In genomic region chr9:94166237-94167054, GRCh38 we compare ENCODE assay signal across 8 cellular contexts.
DNase-seq lines count a peak whose midpoint lies in the region; ATAC-seq and TF ChIP-seq lines count a peak whose summit lies in the region.

No MANE protein-coding gene starts in this region.

- no peaks in the 10 kb centered on the region for H3K27me3 ChIP-seq in SK-N-SH (ENCODE audit: insufficient read depth)
- H3K27me3 ChIP-seq in osteoblast (ENCODE audit: insufficient read depth, low read length), result no peaks in the 10 kb centered on the region
- no peaks in the 10 kb centered on the region for H3K27me3 ChIP-seq in thoracic aorta (replicated peaks; ENCODE audit: insufficient read depth)

- DNase-seq in GM10266 (ENCODE audit: extremely low spot score) (peak; percentile 95), NCI-H1092 (lab: John Stamatoyannopoulos, UW) (peak; percentile 99), SK-N-SH (peak; percentile 95), glutamatergic neuron (peak; percentile 96), osteoblast (ENCODE audit: insufficient read length, low spot score, missing footprints) (peak; percentile 97), thoracic aorta (ENCODE audit: low spot score) (peak; percentile 97)

- peaks cover 3 to 14% of the 10 kb centered on the region in 2 experiments for H3K36me3 ChIP-seq in SK-N-SH (replicated peaks in 1 of 2; ENCODE audit: control insufficient read depth in 1 of 2, insufficient read depth in 2 of 2, low read length in 1 of 2)
- no peaks in the 10 kb centered on the region for H3K36me3 ChIP-seq in osteoblast (ENCODE audit: insufficient read depth, low read length)
- no peaks in the 10 kb centered on the region for H3K36me3 ChIP-seq in thoracic aorta

- TF ChIP-seq EP300 in SK-N-SH (IDR thresholded peaks at IDR 0.05; ENCODE audit: borderline replicate concordance in 1 of 2, low read depth in 1 of 2, low read length in 1 of 2), result peak in 1 of 2 experiments; percentile 41; a peak in 1 of 4 replicates

- H3K9ac ChIP-seq in SK-N-SH, result peak overlapping the region; percentile 100

- TF ChIP-seq RAD21 in SK-N-SH (IDR thresholded peaks at IDR 0.05; ENCODE audit: low read length), result no peak

- H3K4me2 ChIP-seq in SK-N-SH (peak overlapping the region; percentile 81), osteoblast (ENCODE audit: insufficient read depth, low read length) (peak overlapping the region; percentile 89)

- no peaks in the 10 kb centered on the region for H3K9me3 Mint-ChIP-seq in activated naive CD8-positive, alpha-beta T cell (ENCODE audit: low read depth)
- peaks cover 11% of the 10 kb centered on the region for H3K9me3 Mint-ChIP-seq in glutamatergic neuron (ENCODE audit: unreplicated experiment)

- TF ChIP-seq CTCF in GM10266 (IDR thresholded peaks at IDR 0.05; ENCODE audit: control insufficient read depth, insufficient read depth, low read depth, missing control alignments) (peak; percentile 6), SK-N-SH (IDR thresholded peaks at IDR 0.05) (no peak), glutamatergic neuron (IDR thresholded peaks at IDR 0.05; ENCODE audit: partially characterized antibody, unreplicated experiment) (peak; percentile 24), osteoblast (IDR thresholded peaks at IDR 0.05; ENCODE audit: extremely low read depth, low read depth, low read length) (no peak), thoracic aorta (IDR thresholded peaks at IDR 0.05) (no peak)

- no peaks in the 10 kb centered on the region for H3K27me3 Mint-ChIP-seq in activated naive CD8-positive, alpha-beta T cell
- peaks cover 7% of the 10 kb centered on the region for H3K27me3 Mint-ChIP-seq in glutamatergic neuron (ENCODE audit: unreplicated experiment)

- peaks cover 46% of the 10 kb centered on the region for H4K20me1 ChIP-seq in SK-N-SH (ENCODE audit: insufficient read depth)
- peaks cover 46% of the 10 kb centered on the region for H4K20me1 ChIP-seq in osteoblast (ENCODE audit: insufficient read depth, low read length)

- peaks cover 3% of the 10 kb centered on the region for H3K36me3 Mint-ChIP-seq in activated naive CD8-positive, alpha-beta T cell
- no peaks in the 10 kb centered on the region for H3K36me3 Mint-ChIP-seq in glutamatergic neuron (ENCODE audit: unreplicated experiment)

- H3K4me3 ChIP-seq in SK-N-SH (ENCODE audit: low read depth in 2 of 2, low read length in 1 of 2), result peak overlapping the region; percentile 79 to 87
- H3K4me3 ChIP-seq in osteoblast (ENCODE audit: insufficient read depth, low read length), result peak overlapping the region; percentile 92
- H3K4me3 ChIP-seq in thoracic aorta, result peak overlapping the region; percentile 93

- H3K4me1 ChIP-seq in SK-N-SH (ENCODE audit: control insufficient read depth in 1 of 2, insufficient read depth in 2 of 2, low read depth in 1 of 2, low read length in 1 of 2), result peaks cover 17 to 22% of the 10 kb centered on the region in 2 experiments; a peak in 3 of 4 replicates
- peaks cover 28% of the 10 kb centered on the region for H3K4me1 ChIP-seq in osteoblast (ENCODE audit: insufficient read depth, low read length)
- H3K4me1 ChIP-seq in thoracic aorta (ENCODE audit: control insufficient read depth in 1 of 2, low read depth in 2 of 2), result peaks cover 28 to 38% of the 10 kb centered on the region in 2 donors

- WGBS in SK-N-SH (ENCODE audit: low lambda C conversion rate), result under 1% methylated on average over 41 of the region's 100 CpGs

- peaks cover 14% of the 10 kb centered on the region for H3F3A ChIP-seq in SK-N-SH (replicated peaks; ENCODE audit: insufficient read depth)

- CTCF ChIA-PET in SK-N-SH (lab: Yijun Ruan, JAX), result interaction anchor here (3.1 kb wide), 1 partner anchor 47 kb away, joined by 11 read pairs; no protein-coding TSS in a partner anchor

- POLR2A ChIA-PET in SK-N-SH (lab: Yijun Ruan, JAX), result no interaction called here

- H3K4me1 Mint-ChIP-seq in activated naive CD8-positive, alpha-beta T cell (ENCODE audit: low read depth), result peaks cover 54% of the 10 kb centered on the region
- peaks cover 13% of the 10 kb centered on the region for H3K4me1 Mint-ChIP-seq in glutamatergic neuron (ENCODE audit: low read depth, unreplicated experiment)

- H2AFZ ChIP-seq in SK-N-SH (ENCODE audit: low read depth) (peak overlapping the region; percentile 52; the same call in 1 of the 2 replicates), osteoblast (ENCODE audit: low read length) (peak overlapping the region; percentile 19)

- H3K9me2 ChIP-seq in SK-N-SH, result no peaks in the 10 kb centered on the region; the same call in 1 of the 2 replicates

- H3K79me2 ChIP-seq in SK-N-SH (ENCODE audit: insufficient read depth) (peaks cover 47% of the 10 kb centered on the region), osteoblast (ENCODE audit: insufficient read depth, low read length) (peaks cover 47% of the 10 kb centered on the region)

- ATAC-seq in HG02610 (IDR thresholded peaks at IDR 0.05; ENCODE audit: unreplicated experiment) (peak; percentile 65), thoracic aorta (ENCODE audit: insufficient number of reproducible peaks, low FRiP score, low read depth) (peak; percentile 87)

- H3K9me3 ChIP-seq in SK-N-SH (no peaks in the 10 kb centered on the region), osteoblast (ENCODE audit: low read depth, low read length) (no peaks in the 10 kb centered on the region), thoracic aorta (no peaks in the 10 kb centered on the region)

- peak overlapping the region; percentile 83 for H3K27ac Mint-ChIP-seq in activated naive CD8-positive, alpha-beta T cell
- no peak overlapping the region for H3K27ac Mint-ChIP-seq in glutamatergic neuron (ENCODE audit: unreplicated experiment)

- H3K27ac ChIP-seq in SK-N-SH (ENCODE audit: low read depth in 2 of 2, low read length in 1 of 2) (peak overlapping the region; percentile 94 to 98), osteoblast (ENCODE audit: low read depth, low read length) (peak overlapping the region; percentile 93), thoracic aorta (peak overlapping the region; percentile 99 to 100)

- peak overlapping the region; percentile 95 for H3K4me3 Mint-ChIP-seq in activated naive CD8-positive, alpha-beta T cell
- peak overlapping the region; percentile 94 for H3K4me3 Mint-ChIP-seq in glutamatergic neuron (ENCODE audit: unreplicated experiment)

TF ChIP-seq in SK-N-SH, 30 proteins besides CTCF, POLR2A, EP300 and RAD21 (continues in another document):
- no peak for TF ChIP-seq MXI1 (IDR thresholded peaks at IDR 0.05; ENCODE audit: low read depth, low read length)
- TF ChIP-seq TEAD4 (IDR thresholded peaks at IDR 0.05; ENCODE audit: borderline replicate concordance, insufficient read depth), result peak; percentile 86
- TF ChIP-seq SMC3 (IDR thresholded peaks at IDR 0.05; ENCODE audit: low read depth, low read length), result no peak
- no peak for TF ChIP-seq RFX5 (IDR thresholded peaks at IDR 0.05; ENCODE audit: low read length)
- TF ChIP-seq POLR2AphosphoS5 (IDR thresholded peaks at IDR 0.05; ENCODE audit: low read depth, low read length), result peak; percentile 41
- peak; percentile 62 for TF ChIP-seq TCF12 (IDR thresholded peaks at IDR 0.05)
- peak; percentile 87 for TF ChIP-seq GABPA (IDR thresholded peaks at IDR 0.05; ENCODE audit: low read depth)
- TF ChIP-seq, protein P1, sequence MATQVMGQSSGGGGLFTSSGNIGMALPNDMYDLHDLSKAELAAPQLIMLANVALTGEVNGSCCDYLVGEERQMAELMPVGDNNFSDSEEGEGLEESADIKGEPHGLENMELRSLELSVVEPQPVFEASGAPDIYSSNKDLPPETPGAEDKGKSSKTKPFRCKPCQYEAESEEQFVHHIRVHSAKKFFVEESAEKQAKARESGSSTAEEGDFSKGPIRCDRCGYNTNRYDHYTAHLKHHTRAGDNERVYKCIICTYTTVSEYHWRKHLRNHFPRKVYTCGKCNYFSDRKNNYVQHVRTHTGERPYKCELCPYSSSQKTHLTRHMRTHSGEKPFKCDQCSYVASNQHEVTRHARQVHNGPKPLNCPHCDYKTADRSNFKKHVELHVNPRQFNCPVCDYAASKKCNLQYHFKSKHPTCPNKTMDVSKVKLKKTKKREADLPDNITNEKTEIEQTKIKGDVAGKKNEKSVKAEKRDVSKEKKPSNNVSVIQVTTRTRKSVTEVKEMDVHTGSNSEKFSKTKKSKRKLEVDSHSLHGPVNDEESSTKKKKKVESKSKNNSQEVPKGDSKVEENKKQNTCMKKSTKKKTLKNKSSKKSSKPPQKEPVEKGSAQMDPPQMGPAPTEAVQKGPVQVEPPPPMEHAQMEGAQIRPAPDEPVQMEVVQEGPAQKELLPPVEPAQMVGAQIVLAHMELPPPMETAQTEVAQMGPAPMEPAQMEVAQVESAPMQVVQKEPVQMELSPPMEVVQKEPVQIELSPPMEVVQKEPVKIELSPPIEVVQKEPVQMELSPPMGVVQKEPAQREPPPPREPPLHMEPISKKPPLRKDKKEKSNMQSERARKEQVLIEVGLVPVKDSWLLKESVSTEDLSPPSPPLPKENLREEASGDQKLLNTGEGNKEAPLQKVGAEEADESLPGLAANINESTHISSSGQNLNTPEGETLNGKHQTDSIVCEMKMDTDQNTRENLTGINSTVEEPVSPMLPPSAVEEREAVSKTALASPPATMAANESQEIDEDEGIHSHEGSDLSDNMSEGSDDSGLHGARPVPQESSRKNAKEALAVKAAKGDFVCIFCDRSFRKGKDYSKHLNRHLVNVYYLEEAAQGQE (IDR thresholded peaks at IDR 0.05; ENCODE audit: low read depth, low read length), result no peak; the same call in none of the 2 replicates
- peak; percentile 25; the same call in 1 of the 2 replicates for TF ChIP-seq NFIC (IDR thresholded peaks at IDR 0.05; ENCODE audit: borderline replicate concordance)
- no peak for TF ChIP-seq RXRA (IDR thresholded peaks at IDR 0.05; ENCODE audit: borderline replicate concordance, low read depth)
- TF ChIP-seq NRF1 (IDR thresholded peaks at IDR 0.05; ENCODE audit: low read depth, low read length), result no peak
- peak; percentile 74 for TF ChIP-seq ELF1 (IDR thresholded peaks at IDR 0.05)
- TF ChIP-seq, protein P2, sequence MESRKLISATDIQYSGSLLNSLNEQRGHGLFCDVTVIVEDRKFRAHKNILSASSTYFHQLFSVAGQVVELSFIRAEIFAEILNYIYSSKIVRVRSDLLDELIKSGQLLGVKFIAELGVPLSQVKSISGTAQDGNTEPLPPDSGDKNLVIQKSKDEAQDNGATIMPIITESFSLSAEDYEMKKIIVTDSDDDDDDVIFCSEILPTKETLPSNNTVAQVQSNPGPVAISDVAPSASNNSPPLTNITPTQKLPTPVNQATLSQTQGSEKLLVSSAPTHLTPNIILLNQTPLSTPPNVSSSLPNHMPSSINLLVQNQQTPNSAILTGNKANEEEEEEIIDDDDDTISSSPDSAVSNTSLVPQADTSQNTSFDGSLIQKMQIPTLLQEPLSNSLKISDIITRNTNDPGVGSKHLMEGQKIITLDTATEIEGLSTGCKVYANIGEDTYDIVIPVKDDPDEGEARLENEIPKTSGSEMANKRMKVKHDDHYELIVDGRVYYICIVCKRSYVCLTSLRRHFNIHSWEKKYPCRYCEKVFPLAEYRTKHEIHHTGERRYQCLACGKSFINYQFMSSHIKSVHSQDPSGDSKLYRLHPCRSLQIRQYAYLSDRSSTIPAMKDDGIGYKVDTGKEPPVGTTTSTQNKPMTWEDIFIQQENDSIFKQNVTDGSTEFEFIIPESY (IDR thresholded peaks at IDR 0.05; ENCODE audit: borderline replicate concordance, low read depth), result no peak

Comparison
In these comparisons a context has a peak if more than half of its experiments do, and no peak if none do; other contexts are left out.
1. Peak in every context shown above with its lines: DNase-seq, ATAC-seq, H3K4me3 ChIP-seq and H3K27ac ChIP-seq.
2. CTCF ChIP-seq: peak in GM10266 (single experiment) and glutamatergic neuron (single experiment); none in SK-N-SH (single experiment), osteoblast (single experiment) and thoracic aorta (single experiment).